Comparison of ENCODE assay signal across 15 cellular contexts in genomic region chr2:15800489-15801329, GRCh38.
A peak's percentile ranks its signal among the peaks of the same experiment; 100 is the strongest.
DNase-seq lines count a peak whose midpoint lies in the region; ATAC-seq and TF ChIP-seq lines count a peak whose summit lies in the region.
"Had no signal": no experiment of that assay in that cellular context is flagged by ENCODE, and none has a peak within 500 bp of the region (broad histone marks: within the 10 kb centered on the region; RNA-seq: fewer than 3 reads in every experiment).

No MANE protein-coding gene starts in this region.

- POLR2A ChIA-PET in WTC11 (lab: Charles Lee) = no interaction called here
- POLR2A ChIA-PET in activated CD4-positive, alpha-beta T cell treated with anti-CD3 and anti-CD28 coated beads, Interleukin-2, amount 10 ng/mL, durations not matched to agents 7 days and 5 days (lab: Charles Lee) = no interaction called here

- TF ChIP-seq CTCF in WTC11 (IDR thresholded peaks at IDR 0.05) = no peak

- peak; percentile 56 for DNase-seq in Daoy (ENCODE audit: low read depth)
- peak; percentile 40 for DNase-seq in WTC11 (ENCODE audit: low spot score)
- peak; percentile 91 for DNase-seq in hippocampal formation (lab: John Stamatoyannopoulos, UW)
- peak in 55 of 56 donors; percentile 19 to 95 (median 87) for DNase-seq in nucleus accumbens (lab: John Stamatoyannopoulos, UW)
- no peak for DNase-seq in D341Med (ENCODE audit: low spot score)
- no peak for DNase-seq in RPMI8226
- DNase-seq in stimulated activated CD4-positive, alpha-beta T cell treated with anti-CD3 and anti-CD28 coated beads, Interleukin-2, amount 100 ng/mL, for 48 hours = no peak
- no peak for DNase-seq in activated CD4-positive, alpha-beta T cell treated with anti-CD3 and anti-CD28 coated beads, Interleukin-2, amount 10 ng/mL, durations not matched to agents 7 days and 5 days
- DNase-seq: foreskin keratinocyte, Karpas-422, kidney, NCI-H187 treated with DMSO at 0.1 percent for 48 hours, NCI-H69 had no signal

- H3K27ac Mint-ChIP-seq in WTC11 = no peak overlapping the region
- no peak overlapping the region for H3K27ac Mint-ChIP-seq in activated CD4-positive, alpha-beta T cell treated with anti-CD3 and anti-CD28 coated beads, Interleukin-2, amount 10 ng/mL, durations not matched to agents 7 days and 5 days

- peak; percentile 77 for ATAC-seq in WTC11
- ATAC-seq: activated CD4-positive, CD25-positive, alpha-beta regulatory T cell treated with anti-CD3 and anti-CD28 coated beads, Interleukin-2, amount 50 U/mL, for 24 hours; foreskin keratinocyte; Panc1 had no signal

- H3K4me3 Mint-ChIP-seq in WTC11 = no peak overlapping the region
- no peak overlapping the region for H3K4me3 Mint-ChIP-seq in activated CD4-positive, alpha-beta T cell treated with anti-CD3 and anti-CD28 coated beads, Interleukin-2, amount 10 ng/mL, durations not matched to agents 7 days and 5 days

- H3K9me3 Mint-ChIP-seq in WTC11 = peaks cover 1% of the 10 kb centered on the region
- no peaks in the 10 kb centered on the region for H3K9me3 Mint-ChIP-seq in activated CD4-positive, alpha-beta T cell treated with anti-CD3 and anti-CD28 coated beads, Interleukin-2, amount 10 ng/mL, durations not matched to agents 7 days and 5 days

- CTCF ChIA-PET in WTC11 (lab: Charles Lee) = no interaction called here
- CTCF ChIA-PET in activated CD4-positive, alpha-beta T cell treated with anti-CD3 and anti-CD28 coated beads, Interleukin-2, amount 10 ng/mL, durations not matched to agents 7 days and 5 days (lab: Charles Lee) = interaction anchor here (0.6 kb wide), 1 partner anchor 221 kb away, joined by 3 read pairs; no protein-coding TSS in a partner anchor

- H3K27me3 Mint-ChIP-seq in WTC11 (ENCODE audit: low read depth) = no peaks in the 10 kb centered on the region
- peaks cover 2% of the 10 kb centered on the region for H3K27me3 Mint-ChIP-seq in activated CD4-positive, alpha-beta T cell treated with anti-CD3 and anti-CD28 coated beads, Interleukin-2, amount 10 ng/mL, durations not matched to agents 7 days and 5 days

- no peaks in the 10 kb centered on the region for H3K36me3 Mint-ChIP-seq in WTC11
- no peaks in the 10 kb centered on the region for H3K36me3 Mint-ChIP-seq in activated CD4-positive, alpha-beta T cell treated with anti-CD3 and anti-CD28 coated beads, Interleukin-2, amount 10 ng/mL, durations not matched to agents 7 days and 5 days (ENCODE audit: low read depth)

- peaks cover 20% of the 10 kb centered on the region for H3K4me1 Mint-ChIP-seq in WTC11
- H3K4me1 Mint-ChIP-seq in activated CD4-positive, alpha-beta T cell treated with anti-CD3 and anti-CD28 coated beads, Interleukin-2, amount 10 ng/mL, durations not matched to agents 7 days and 5 days = no peaks in the 10 kb centered on the region

TF ChIP-seq in WTC11, 78 proteins besides CTCF, POLR2A, EP300 and RAD21:
- TF ChIP-seq TP53 (CRISPR knock-in tag; IDR thresholded peaks at IDR 0.05) (no peak), GABPB1 (CRISPR knock-in tag; IDR thresholded peaks at IDR 0.05) (peak; percentile 50; the same call in 1 of the 2 replicates), TEAD1 (CRISPR knock-in tag; IDR thresholded peaks at IDR 0.05) (peak; percentile 60; the same call in 1 of the 2 replicates), TEAD4 (CRISPR knock-in tag; IDR thresholded peaks at IDR 0.05) (peak; percentile 86; the same call in 1 of the 2 replicates)

Comparison
In these comparisons a context has a peak if more than half of its experiments do, and no peak if none do; other contexts are left out.
1. DNase-seq: peak in Daoy (single experiment), WTC11 (single experiment), hippocampal formation (2 of 2) and nucleus accumbens (55 of 56); none in D341Med (single experiment), RPMI8226 (single experiment), stimulated activated CD4-positive, alpha-beta T cell treated with anti-CD3 and anti-CD28 coated beads, Interleukin-2, amount 100 ng/mL, for 48 hours (0 of 2) and activated CD4-positive, alpha-beta T cell treated with anti-CD3 and anti-CD28 coated beads, Interleukin-2, amount 10 ng/mL, durations not matched to agents 7 days and 5 days (single experiment).